8 cellular contexts compared by ENCODE assay signal in genomic region chr7:112450807-112451661, GRCh38. TPM values are rescaled to one million over a fixed set of nuclear protein-coding genes. Genes with fewer than 3 reads are reported as not detected.
DNase-seq lines count a peak whose midpoint lies in the region; ATAC-seq and TF ChIP-seq lines count a peak whose summit lies in the region.

No MANE protein-coding gene starts in this region.

- H3K36me3 ChIP-seq in BE2C, result peaks cover 13% of the 10 kb centered on the region

- H3K4me1 ChIP-seq in BE2C, result no peaks in the 10 kb centered on the region

- H3K27me3 ChIP-seq in BE2C, result no peaks in the 10 kb centered on the region

- peak overlapping the region; percentile 97 for H3K27ac ChIP-seq in cingulate gyrus (ENCODE audit: low read depth, low read length)

- peak overlapping the region; percentile 96 for H3K4me3 ChIP-seq in BE2C (ENCODE audit: low read depth, low read length)

- H3K9me3 ChIP-seq in BE2C, result no peaks in the 10 kb centered on the region

- DNase-seq in BE2C, result peak; percentile 95
- peak; percentile 90 to 97 for DNase-seq in NCI-H524 (lab: John Stamatoyannopoulos, UW)
- DNase-seq in activated CD4-positive, alpha-beta T cell treated with anti-CD3 and anti-CD28 coated beads for 48 hours, result peak; percentile 90
- peak; percentile 95 for DNase-seq in kidney glomerular epithelial cell (lab: John Stamatoyannopoulos, UW)
- peak; percentile 89 for DNase-seq in stimulated activated CD4-positive, alpha-beta T cell treated with anti-CD3 and anti-CD28 coated beads, Interleukin-15, amount 100 ng/mL, for 24 hours

- ATAC-seq in GM19328 (IDR thresholded peaks at IDR 0.05; ENCODE audit: unreplicated experiment) (peak; percentile 80), HG03460 (IDR thresholded peaks at IDR 0.05; ENCODE audit: unreplicated experiment) (peak; percentile 81)

- TF ChIP-seq CTCF in BE2C (IDR thresholded peaks at IDR 0.05; ENCODE audit: low read depth, low read length), result no peak

RNA-seq across cellular contexts. Expression of gene IFRD1, which starts 0.8 kb away (rescaled TPM):
- 120 TPM for polyA plus RNA-seq in BE2C (2012; ENCODE audit: insufficient read depth, insufficient read length, low read depth)

RNA-seq across cellular contexts. Expression of gene LSMEM1, which starts 29.8 kb away (rescaled TPM):
- polyA plus RNA-seq in BE2C (2012; ENCODE audit: insufficient read depth, insufficient read length, low read depth), result 8.0 TPM

Comparison
In these comparisons a context has a peak if more than half of its experiments do, and no peak if none do; other contexts are left out.
1. Peak in every context shown above with its lines: DNase-seq, ATAC-seq, H3K4me3 ChIP-seq and H3K27ac ChIP-seq.